23 cellular contexts compared by ENCODE assay signal in genomic region chr1:45880930-45881329, GRCh38.
DNase-seq lines count a peak whose midpoint lies in the region; ATAC-seq and TF ChIP-seq lines count a peak whose summit lies in the region.
"Had no signal": no experiment of that assay in that cellular context is flagged by ENCODE, and none has a peak within 500 bp of the region (broad histone marks: within the 10 kb centered on the region; RNA-seq: fewer than 3 reads in every experiment).

No MANE protein-coding gene starts in this region.

- H3K4me1 ChIP-seq in adipocyte (ENCODE audit: control insufficient read depth, insufficient read depth, low read length) (peaks cover 11% of the 10 kb centered on the region), gastrocnemius medialis (peaks cover 0 to 20% of the 10 kb centered on the region in 2 donors), GM23338 (ENCODE audit: insufficient read depth) (no peaks in the 10 kb centered on the region)
- H3K4me1 ChIP-seq: HAP-1, vagina had no signal

- H3K4me2 ChIP-seq in GM23338, result no peak overlapping the region

- no peak for TF ChIP-seq CTCF in fibroblast of mammary gland (conservative IDR thresholded peaks at IDR 0.05; ENCODE audit: control insufficient read depth, insufficient read depth, low read depth, low read length)
- TF ChIP-seq CTCF in gastrocnemius medialis (IDR thresholded peaks at IDR 0.05 in 4 of 5, conservative IDR thresholded peaks at IDR 0.05 in 1 of 5), result no peak
- no peak for TF ChIP-seq CTCF in GM23338 (conservative IDR thresholded peaks at IDR 0.05; ENCODE audit: low read depth in 2 of 2)

- no peak overlapping the region for H3K9ac ChIP-seq in adipocyte (ENCODE audit: low read length)

- H3K79me2 ChIP-seq in GM23338 (replicated peaks; ENCODE audit: insufficient read depth), result peaks cover 5% of the 10 kb centered on the region; the same call in 1 of the 2 replicates

- H3K4me1 Mint-ChIP-seq in GM23338, result no peaks in the 10 kb centered on the region; the same call in 2 of the 3 replicates
- H3K4me1 Mint-ChIP-seq: activated naive CD8-positive, alpha-beta T cell treated with anti-CD3 and anti-CD28 coated beads, Interleukin-2, amount 10 ng/mL, durations not matched to agents 7 days and 5 days; CD8-positive, alpha-beta memory T cell; central memory CD8-positive, alpha-beta T cell had no signal

- H3F3A ChIP-seq in GM23338 (replicated peaks; ENCODE audit: low read depth), result no peaks in the 10 kb centered on the region

- H3K9me3 ChIP-seq in adipocyte (ENCODE audit: control insufficient read depth, low read length), result no peaks in the 10 kb centered on the region
- H3K9me3 ChIP-seq in gastrocnemius medialis, result no peaks in the 10 kb centered on the region
- H3K9me3 ChIP-seq: body of pancreas, esophagus squamous epithelium, HAP-1, tibial artery, vagina had no signal

- TF ChIP-seq POLR2A in gastrocnemius medialis (IDR thresholded peaks at IDR 0.05), result no peak

- H3K27ac ChIP-seq in gastrocnemius medialis, result peak overlapping the region in 3 of 4 donors; percentile 11 to 31 (median 19)
- no peak overlapping the region for H3K27ac ChIP-seq in GM23338 (ENCODE audit: low read depth)
- H3K27ac ChIP-seq: body of pancreas, esophagus squamous epithelium, RWPE1, vagina had no signal

- no peaks in the 10 kb centered on the region for H3K27me3 Mint-ChIP-seq in GM23338 (ENCODE audit: insufficient read depth, low read depth, poor library complexity)
- H3K27me3 Mint-ChIP-seq: activated naive CD8-positive, alpha-beta T cell treated with anti-CD3 and anti-CD28 coated beads, Interleukin-2, amount 10 ng/mL, durations not matched to agents 7 days and 5 days; activated T-cell treated with anti-CD3 and anti-CD28 coated beads, Interleukin-2, amount 50 U/mL, for 24 hours; CD8-positive, alpha-beta memory T cell; central memory CD8-positive, alpha-beta T cell had no signal

- no peaks in the 10 kb centered on the region for H3K9me3 Mint-ChIP-seq in GM23338
- H3K9me3 Mint-ChIP-seq: activated naive CD8-positive, alpha-beta T cell treated with anti-CD3 and anti-CD28 coated beads, Interleukin-2, amount 10 ng/mL, durations not matched to agents 7 days and 5 days; activated T-cell treated with anti-CD3 and anti-CD28 coated beads, Interleukin-2, amount 50 U/mL, for 24 hours; CD8-positive, alpha-beta memory T cell; central memory CD8-positive, alpha-beta T cell had no signal

- ATAC-seq in gastrocnemius medialis (no peak), GM23338 (no peak), HG03025 (IDR thresholded peaks at IDR 0.05; ENCODE audit: low FRiP score, unreplicated experiment) (no peak), GM19452 (IDR thresholded peaks at IDR 0.05; ENCODE audit: unreplicated experiment) (no peak)

- intact Hi-C loops in gastrocnemius medialis (cut with DNase I; ENCODE audit: low total_unique reads), result loop anchor here (2.0 to 10.0 kb wide), 5 partner anchors 79 to 376 kb away; partner anchors contain the start of genes CCDC163, GPBP1L1, IPP and MAST2

- peak; percentile 54 for DNase-seq in ELR (ENCODE audit: low read depth)
- DNase-seq in adipocyte (ENCODE audit: low read depth), result peak; percentile 33
- peak; percentile 52 for DNase-seq in fibroblast of mammary gland (ENCODE audit: low read depth)
- DNase-seq in gastrocnemius medialis, result no peak
- no peak for DNase-seq in GM23338 (ENCODE audit: low spot score)
- DNase-seq in kidney glomerular epithelial cell (lab: John Stamatoyannopoulos, UW), result no peak
- DNase-seq: activated CD4-positive, CD25-positive, alpha-beta regulatory T cell; activated effector memory CD4-positive, alpha-beta T cell treated with anti-CD3 and anti-CD28 coated beads, Interleukin-2, amount 50 U/mL, for 16 hours; activated naive CD8-positive, alpha-beta T cell treated with anti-CD3 and anti-CD28 coated beads, Interleukin-2, amount 10 ng/mL, durations not matched to agents 7 days and 5 days; activated T-cell treated with anti-CD3 and anti-CD28 coated beads, Interleukin-2, amount 50 U/mL, for 24 hours; esophagus squamous epithelium; NCI-H187 treated with DMSO at 0.1 percent for 48 hours; posterior cingulate gyrus; right cardiac atrium; tibial artery had no signal

- no peaks in the 10 kb centered on the region for H4K20me1 ChIP-seq in GM23338 (replicated peaks; ENCODE audit: insufficient read depth)

- H3K9me2 ChIP-seq in GM23338 (ENCODE audit: insufficient read depth), result no peaks in the 10 kb centered on the region

- H3K36me3 Mint-ChIP-seq in GM23338 (ENCODE audit: low read depth), result no peaks in the 10 kb centered on the region
- H3K36me3 Mint-ChIP-seq: activated naive CD8-positive, alpha-beta T cell treated with anti-CD3 and anti-CD28 coated beads, Interleukin-2, amount 10 ng/mL, durations not matched to agents 7 days and 5 days; CD8-positive, alpha-beta memory T cell had no signal

- no peaks in the 10 kb centered on the region for H3K27me3 ChIP-seq in adipocyte (replicated peaks; ENCODE audit: control insufficient read depth, insufficient read depth, low read length)
- no peaks in the 10 kb centered on the region for H3K27me3 ChIP-seq in gastrocnemius medialis
- no peaks in the 10 kb centered on the region for H3K27me3 ChIP-seq in GM23338 (ENCODE audit: insufficient read depth)
- H3K27me3 ChIP-seq: body of pancreas, esophagus squamous epithelium, tibial artery, vagina had no signal

- H3K36me3 ChIP-seq in adipocyte (ENCODE audit: control insufficient read depth, insufficient read depth, low read length, severe bottlenecking), result no peaks in the 10 kb centered on the region
- H3K36me3 ChIP-seq in gastrocnemius medialis, result no peaks in the 10 kb centered on the region
- H3K36me3 ChIP-seq in GM23338 (ENCODE audit: insufficient read depth), result no peaks in the 10 kb centered on the region
- H3K36me3 ChIP-seq: esophagus squamous epithelium, HAP-1, tibial artery, vagina had no signal

- H3K4me3 ChIP-seq in adipocyte (ENCODE audit: low read length) (no peak overlapping the region), fibroblast of mammary gland (ENCODE audit: control insufficient read depth, low read depth, low read length) (no peak overlapping the region), gastrocnemius medialis (no peak overlapping the region), GM23338 (no peak overlapping the region)
- H3K4me3 ChIP-seq: body of pancreas, esophagus squamous epithelium, HAP-1, tibial artery, vagina had no signal

- H3K27ac Mint-ChIP-seq in GM23338, result no peak overlapping the region
- H3K27ac Mint-ChIP-seq: activated naive CD8-positive, alpha-beta T cell treated with anti-CD3 and anti-CD28 coated beads, Interleukin-2, amount 10 ng/mL, durations not matched to agents 7 days and 5 days; activated T-cell treated with anti-CD3 and anti-CD28 coated beads, Interleukin-2, amount 50 U/mL, for 24 hours had no signal

- in situ Hi-C loops in gastrocnemius medialis (cut with MboI; ENCODE audit: low sequenced_read_pairs in 4 of 4), result no loop called here

- H2AFZ ChIP-seq in GM23338, result no peak overlapping the region

- H3K4me3 Mint-ChIP-seq in GM23338, result no peak overlapping the region
- H3K4me3 Mint-ChIP-seq: activated naive CD8-positive, alpha-beta T cell treated with anti-CD3 and anti-CD28 coated beads, Interleukin-2, amount 10 ng/mL, durations not matched to agents 7 days and 5 days; activated T-cell treated with anti-CD3 and anti-CD28 coated beads, Interleukin-2, amount 50 U/mL, for 24 hours; CD8-positive, alpha-beta memory T cell; central memory CD8-positive, alpha-beta T cell had no signal

TF ChIP-seq in GM23338, 12 proteins besides CTCF, POLR2A, EP300 and RAD21 (continues in another document):
- TF ChIP-seq JUNB (IDR thresholded peaks at IDR 0.05; ENCODE audit: unreplicated experiment) (no peak), EZH2 (IDR thresholded peaks at IDR 0.05; ENCODE audit: low read depth, unreplicated experiment) (no peak), POLR2AphosphoS5 (IDR thresholded peaks at IDR 0.05; ENCODE audit: low read depth) (no peak), ZNF114 (CRISPR knock-in tag; IDR thresholded peaks at IDR 0.05) (no peak), REST (IDR thresholded peaks at IDR 0.05; ENCODE audit: unreplicated experiment) (no peak), CREB1 (CRISPR knock-in tag; IDR thresholded peaks at IDR 0.05; ENCODE audit: low read depth) (no peak), EZH2phosphoT487 (IDR thresholded peaks at IDR 0.05; ENCODE audit: unreplicated experiment) (no peak), ZNF331 (CRISPR knock-in tag; IDR thresholded peaks at IDR 0.05; ENCODE audit: low read depth) (no peak)

Comparison
In these comparisons a context has a peak if more than half of its experiments do, and no peak if none do; other contexts are left out.
1. DNase-seq: peak in ELR (single experiment), adipocyte (single experiment) and fibroblast of mammary gland (single experiment); none in gastrocnemius medialis (0 of 2), GM23338 (single experiment) and kidney glomerular epithelial cell (single experiment).